1 cellular context compared by ENCODE assay signal in genomic region chr2:36433311-36434217, GRCh38.
TF ChIP-seq lines count a peak whose summit lies in the region.

No MANE protein-coding gene starts in this region.

TF ChIP-seq in SK-N-SH, 30 proteins besides CTCF, POLR2A, EP300 and RAD21 (continued from another document):
- TF ChIP-seq NFIC (IDR thresholded peaks at IDR 0.05; ENCODE audit: borderline replicate concordance) (peak; percentile 91), TEAD4 (IDR thresholded peaks at IDR 0.05; ENCODE audit: borderline replicate concordance, insufficient read depth) (no peak), EZH2phosphoT487 (IDR thresholded peaks at IDR 0.05; ENCODE audit: borderline replicate concordance, low read depth) (no peak), FOSL2 (IDR thresholded peaks at IDR 0.05; ENCODE audit: borderline replicate concordance, low read depth) (peak; percentile 20; the same call in 1 of the 2 replicates), POLR2AphosphoS5 (IDR thresholded peaks at IDR 0.05; ENCODE audit: low read depth, low read length) (peak; percentile 8; the same call in 1 of the 2 replicates), JUND (IDR thresholded peaks at IDR 0.05) (peak; percentile 39; the same call in 1 of the 2 replicates), TCF12 (IDR thresholded peaks at IDR 0.05) (peak; percentile 53; the same call in 1 of the 2 replicates), MXI1 (IDR thresholded peaks at IDR 0.05; ENCODE audit: low read depth, low read length) (no peak)
- TF ChIP-seq, protein P1, sequence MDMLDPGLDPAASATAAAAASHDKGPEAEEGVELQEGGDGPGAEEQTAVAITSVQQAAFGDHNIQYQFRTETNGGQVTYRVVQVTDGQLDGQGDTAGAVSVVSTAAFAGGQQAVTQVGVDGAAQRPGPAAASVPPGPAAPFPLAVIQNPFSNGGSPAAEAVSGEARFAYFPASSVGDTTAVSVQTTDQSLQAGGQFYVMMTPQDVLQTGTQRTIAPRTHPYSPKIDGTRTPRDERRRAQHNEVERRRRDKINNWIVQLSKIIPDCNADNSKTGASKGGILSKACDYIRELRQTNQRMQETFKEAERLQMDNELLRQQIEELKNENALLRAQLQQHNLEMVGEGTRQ (IDR thresholded peaks at IDR 0.05; ENCODE audit: borderline replicate concordance, low read depth, low read length) = no peak
- TF ChIP-seq, protein P2, sequence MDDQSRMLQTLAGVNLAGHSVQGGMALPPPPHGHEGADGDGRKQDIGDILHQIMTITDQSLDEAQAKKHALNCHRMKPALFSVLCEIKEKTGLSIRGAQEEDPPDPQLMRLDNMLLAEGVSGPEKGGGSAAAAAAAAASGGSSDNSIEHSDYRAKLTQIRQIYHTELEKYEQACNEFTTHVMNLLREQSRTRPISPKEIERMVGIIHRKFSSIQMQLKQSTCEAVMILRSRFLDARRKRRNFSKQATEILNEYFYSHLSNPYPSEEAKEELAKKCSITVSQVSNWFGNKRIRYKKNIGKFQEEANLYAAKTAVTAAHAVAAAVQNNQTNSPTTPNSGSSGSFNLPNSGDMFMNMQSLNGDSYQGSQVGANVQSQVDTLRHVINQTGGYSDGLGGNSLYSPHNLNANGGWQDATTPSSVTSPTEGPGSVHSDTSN (IDR thresholded peaks at IDR 0.05) = peak; percentile 43
- TF ChIP-seq, protein P3, sequence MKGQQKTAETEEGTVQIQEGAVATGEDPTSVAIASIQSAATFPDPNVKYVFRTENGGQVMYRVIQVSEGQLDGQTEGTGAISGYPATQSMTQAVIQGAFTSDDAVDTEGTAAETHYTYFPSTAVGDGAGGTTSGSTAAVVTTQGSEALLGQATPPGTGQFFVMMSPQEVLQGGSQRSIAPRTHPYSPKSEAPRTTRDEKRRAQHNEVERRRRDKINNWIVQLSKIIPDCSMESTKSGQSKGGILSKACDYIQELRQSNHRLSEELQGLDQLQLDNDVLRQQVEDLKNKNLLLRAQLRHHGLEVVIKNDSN (IDR thresholded peaks at IDR 0.05; ENCODE audit: borderline replicate concordance, low read depth) = no peak
